In the genomic region with DNA sequence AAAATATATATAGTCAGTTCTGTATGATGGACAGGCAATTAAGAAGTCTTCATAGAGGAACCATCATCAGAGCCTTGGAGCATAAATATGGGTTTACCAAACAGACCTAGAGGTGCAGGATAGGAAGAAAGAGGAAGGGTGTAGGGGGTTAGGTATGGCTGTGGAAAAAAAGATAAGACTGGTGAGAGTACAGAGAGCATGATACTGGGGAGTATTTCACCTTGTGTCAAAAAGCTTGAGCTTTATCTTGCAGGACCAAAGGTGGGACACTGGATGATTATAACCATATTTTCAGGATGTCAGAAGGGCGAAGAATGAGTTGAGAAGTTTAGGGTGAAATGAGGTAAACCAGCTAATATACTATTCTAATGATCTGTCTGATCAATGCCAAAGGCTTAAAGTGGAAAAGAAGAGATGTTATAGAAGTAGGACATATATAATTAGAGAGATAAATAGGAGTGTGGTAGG, we compare ENCODE assay signal across 18 cellular contexts.
"Had no signal": no experiment of that assay in that cellular context is flagged by ENCODE, and none has a peak within 500 bp of the region (broad histone marks: within the 10 kb centered on the region; RNA-seq: fewer than 3 reads in every experiment).

No MANE protein-coding gene starts in this region.

- H3K27ac Mint-ChIP-seq: memory B cell; naive thymus-derived CD4-positive, alpha-beta T cell had no signal

- H3K36me3 ChIP-seq: esophagus squamous epithelium, gastroesophageal sphincter, heart left ventricle, left lung, lower lobe of right lung had no signal

- H3K36me3 Mint-ChIP-seq: memory B cell had no signal

- H3K4me1 ChIP-seq: foreskin keratinocyte, gastroesophageal sphincter, heart left ventricle, left lung, lower lobe of right lung had no signal

- H3K4me3 Mint-ChIP-seq: memory B cell; naive thymus-derived CD4-positive, alpha-beta T cell had no signal

- H3K4me1 Mint-ChIP-seq: memory B cell; naive thymus-derived CD4-positive, alpha-beta T cell had no signal

- DNase-seq: dermis blood vessel endothelial cell; dorsolateral prefrontal cortex; effector CD4-positive, alpha-beta T cell; effector memory CD4-positive, alpha-beta T cell; esophagus squamous epithelium; foreskin keratinocyte; heart left ventricle; hippocampal formation; left cardiac atrium; left lung; left ventricle myocardium superior; lower lobe of right lung; mesendoderm; midbrain; naive thymus-derived CD4-positive, alpha-beta T cell had no signal

- H3K27me3 ChIP-seq: dorsolateral prefrontal cortex, gastroesophageal sphincter had no signal

- H3K9me3 ChIP-seq: esophagus squamous epithelium had no signal

- H3K4me3 ChIP-seq: coronary artery, dorsolateral prefrontal cortex, esophagus squamous epithelium, gastroesophageal sphincter, heart left ventricle, left lung, lower lobe of right lung had no signal

- H3K27ac ChIP-seq: coronary artery, dorsolateral prefrontal cortex, esophagus squamous epithelium, foreskin keratinocyte, gastroesophageal sphincter, heart left ventricle, left lung, lower lobe of right lung had no signal
